27 cellular contexts compared by ENCODE assay signal in genomic region chr6:40274058-40274457, GRCh38.
"Had no signal": no experiment of that assay in that cellular context is flagged by ENCODE, and none has a peak within 500 bp of the region (broad histone marks: within the 10 kb centered on the region; RNA-seq: fewer than 3 reads in every experiment).

No MANE protein-coding gene starts in this region.

- H3K9me3 ChIP-seq: colonic mucosa, left ventricle myocardium inferior, mucosa of descending colon, uterus had no signal

- H3K27ac ChIP-seq: colonic mucosa, dorsolateral prefrontal cortex, esophagus muscularis mucosa, left ventricle myocardium inferior, uterus, WERI-Rb-1 had no signal

- H3K27me3 ChIP-seq: colonic mucosa, uterus had no signal

- H3K4me1 ChIP-seq: colonic mucosa, esophagus muscularis mucosa, left ventricle myocardium inferior, uterus had no signal

- H3K4me3 ChIP-seq: colonic mucosa, dorsolateral prefrontal cortex, esophagus muscularis mucosa, left ventricle myocardium inferior, lung, mucosa of descending colon, uterus had no signal

- ATAC-seq: activated CD4-positive, CD25-positive, alpha-beta regulatory T cell treated with anti-CD3 and anti-CD28 coated beads, Interleukin-2, amount 50 U/mL, for 24 hours; mucosa of descending colon; sciatic nerve; stimulated activated effector memory CD8-positive, alpha-beta T cell treated with anti-CD3 and anti-CD28 coated beads, Interleukin-12 subunit alpha, Interleukin-12 subunit beta, amount 100 ng/mL, for 72 hours; stimulated activated naive CD8-positive, alpha-beta T cell treated with anti-CD3 and anti-CD28 coated beads, Interleukin-15, amount 100 ng/mL, for 72 hours had no signal

- H3K36me3 ChIP-seq: colonic mucosa, esophagus muscularis mucosa, left ventricle myocardium inferior, uterus, WERI-Rb-1 had no signal

- DNase-seq: activated CD4-positive, alpha-beta memory T cell treated with anti-CD3 and anti-CD28 coated beads for 36 hours; activated CD4-positive, alpha-beta T cell treated with anti-CD3 and anti-CD28 coated beads for 48 hours; activated CD8-positive, alpha-beta memory T cell treated with anti-CD3 and anti-CD28 coated beads, Interleukin-2, amount 50 U/mL, for 4 hours; activated effector memory CD4-positive, alpha-beta T cell treated with anti-CD3 and anti-CD28 coated beads, Interleukin-2, amount 50 U/mL, for 16 hours; activated naive CD4-positive, alpha-beta T cell treated with anti-CD3 and anti-CD28 coated beads, Interleukin-2, amount 10 ng/mL, durations not matched to agents 7 days and 5 days; activated naive CD8-positive, alpha-beta T cell treated with anti-CD3 and anti-CD28 coated beads, Interleukin-2, amount 10 ng/mL, durations not matched to agents 7 days and 5 days; activated T-cell treated with anti-CD3 and anti-CD28 coated beads, Interleukin-2, amount 50 U/mL, for 1 hour; amygdala; cerebellar nuclear complex; colonic mucosa; dorsolateral prefrontal cortex; effector memory CD4-positive, alpha-beta T cell; foreskin melanocyte; left ventricle myocardium inferior; mucosa of descending colon; posterior cingulate gyrus; small intestine; stimulated activated CD4-positive, alpha-beta T cell treated with anti-CD3 and anti-CD28 coated beads, Interleukin-4, amount 100 ng/mL, for 24 hours; stimulated activated naive CD8-positive, alpha-beta T cell treated with anti-CD3 and anti-CD28 coated beads, Interleukin-15, amount 100 ng/mL, for 72 hours; substantia nigra; uterus; WERI-Rb-1 had no signal
